In genomic region chr11:111541209-111542061, GRCh38 we compare ENCODE assay signal across 7 cellular contexts. TPM values are rescaled to one million over a fixed set of nuclear protein-coding genes. Genes with fewer than 3 reads are reported as not detected.
A peak's percentile ranks its signal among the peaks of the same experiment; 100 is the strongest.
DNase-seq lines count a peak whose midpoint lies in the region; ATAC-seq and TF ChIP-seq lines count a peak whose summit lies in the region.

No MANE protein-coding gene starts in this region.

- no peaks in the 10 kb centered on the region for H3K9me3 Mint-ChIP-seq in activated CD4-positive, alpha-beta memory T cell treated with anti-CD3 and anti-CD28 coated beads for 36 hours
- H3K9me3 Mint-ChIP-seq in naive thymus-derived CD4-positive, alpha-beta T cell, result peaks cover 0 to 4% (median 0%) of the 10 kb centered on the region in 11 donors

- H3K4me1 ChIP-seq in naive thymus-derived CD4-positive, alpha-beta T cell (ENCODE audit: control insufficient read depth in 2 of 2, insufficient read depth in 2 of 2, low read length in 2 of 2), result peaks cover 4 to 20% of the 10 kb centered on the region in 2 donors

- intact Hi-C loops in activated CD4-positive, alpha-beta memory T cell treated with anti-CD3 and anti-CD28 coated beads for 36 hours (cut with micrococcal nuclease), result no loop called here
- intact Hi-C loops in naive thymus-derived CD4-positive, alpha-beta T cell (cut with micrococcal nuclease), result loop anchor here (1.0 to 2.0 kb wide), 2 partner anchors 28 to 29 kb away; partner anchors contain the start of gene BTG4 (in 1 of the 2)

- TF ChIP-seq CTCF in fibroblast of pulmonary artery (IDR thresholded peaks at IDR 0.05; ENCODE audit: low read length, missing control alignments), result no peak
- no peak for TF ChIP-seq CTCF in WERI-Rb-1 (IDR thresholded peaks at IDR 0.05; ENCODE audit: low read depth, low read length)

- H3K27me3 ChIP-seq in naive thymus-derived CD4-positive, alpha-beta T cell (ENCODE audit: control insufficient read depth in 2 of 2, insufficient read depth in 2 of 2, low read length in 2 of 2), result peaks cover 3 to 4% of the 10 kb centered on the region in 2 donors
- H3K27me3 ChIP-seq in WERI-Rb-1 (ENCODE audit: insufficient read depth, low read depth, severe bottlenecking), result no peaks in the 10 kb centered on the region

- no peaks in the 10 kb centered on the region for H3K36me3 ChIP-seq in naive thymus-derived CD4-positive, alpha-beta T cell (ENCODE audit: control insufficient read depth in 2 of 3, insufficient read depth in 3 of 3, low read length in 3 of 3)
- no peaks in the 10 kb centered on the region for H3K36me3 ChIP-seq in WERI-Rb-1

- CTCF ChIA-PET in activated CD4-positive, alpha-beta memory T cell treated with anti-CD3 and anti-CD28 coated beads for 36 hours (lab: Charles Lee), result no interaction called here
- CTCF ChIA-PET in naive thymus-derived CD4-positive, alpha-beta T cell (lab: Charles Lee), result no interaction called here

- peak; percentile 74 for DNase-seq in H4 (ENCODE audit: low spot score)
- DNase-seq in activated CD4-positive, alpha-beta memory T cell treated with anti-CD3 and anti-CD28 coated beads for 36 hours, result no peak
- peak; percentile 84 for DNase-seq in fibroblast of pulmonary artery (ENCODE audit: low read depth)
- DNase-seq in naive thymus-derived CD4-positive, alpha-beta T cell, result peak in 1 of 9 donors; percentile 4
- no peak for DNase-seq in KG1 (lab: John Stamatoyannopoulos, UW)
- no peak for DNase-seq in WERI-Rb-1

- ATAC-seq in naive thymus-derived CD4-positive, alpha-beta T cell, result peak; percentile 10
- ATAC-seq in GM18519 (IDR thresholded peaks at IDR 0.05; ENCODE audit: low FRiP score, unreplicated experiment), result no peak

- H3K27me3 Mint-ChIP-seq in activated CD4-positive, alpha-beta memory T cell treated with anti-CD3 and anti-CD28 coated beads for 36 hours, result peaks cover 71% of the 10 kb centered on the region
- H3K27me3 Mint-ChIP-seq in naive thymus-derived CD4-positive, alpha-beta T cell, result peaks cover 41 to 82% (median 49%) of the 10 kb centered on the region in 5 donors

- peaks cover 5% of the 10 kb centered on the region for H3K4me1 Mint-ChIP-seq in activated CD4-positive, alpha-beta memory T cell treated with anti-CD3 and anti-CD28 coated beads for 36 hours (ENCODE audit: low read depth)
- H3K4me1 Mint-ChIP-seq in naive thymus-derived CD4-positive, alpha-beta T cell, result peaks cover 14 to 38% (median 30%) of the 10 kb centered on the region in 7 donors

- POLR2A ChIA-PET in activated CD4-positive, alpha-beta memory T cell treated with anti-CD3 and anti-CD28 coated beads for 36 hours (lab: Charles Lee), result interaction anchor here (1.6 kb wide), 1 partner anchor 10 kb away, joined by 3 read pairs; no protein-coding TSS in a partner anchor
- POLR2A ChIA-PET in naive thymus-derived CD4-positive, alpha-beta T cell (lab: Charles Lee), result interaction anchor here (0.6 kb wide), 1 partner anchor 313 kb away, joined by 3 read pairs; no protein-coding TSS in a partner anchor

- H3K4me3 ChIP-seq in fibroblast of pulmonary artery (replicated peaks; ENCODE audit: low read depth, low read length), result peak overlapping the region; percentile 62
- peak overlapping the region; percentile 31 for H3K4me3 ChIP-seq in naive thymus-derived CD4-positive, alpha-beta T cell (ENCODE audit: low read length)
- H3K4me3 ChIP-seq in WERI-Rb-1 (ENCODE audit: low read depth, low read length), result no peak overlapping the region

- no peaks in the 10 kb centered on the region for H3K36me3 Mint-ChIP-seq in activated CD4-positive, alpha-beta memory T cell treated with anti-CD3 and anti-CD28 coated beads for 36 hours
- H3K36me3 Mint-ChIP-seq in naive thymus-derived CD4-positive, alpha-beta T cell, result peaks cover 0 to 3% (median 0%) of the 10 kb centered on the region in 5 donors

- peak overlapping the region; percentile 51 for H3K4me3 Mint-ChIP-seq in activated CD4-positive, alpha-beta memory T cell treated with anti-CD3 and anti-CD28 coated beads for 36 hours
- peak overlapping the region; percentile 74 to 88 (median 82) for H3K4me3 Mint-ChIP-seq in naive thymus-derived CD4-positive, alpha-beta T cell

- no peak overlapping the region for H3K27ac Mint-ChIP-seq in activated CD4-positive, alpha-beta memory T cell treated with anti-CD3 and anti-CD28 coated beads for 36 hours
- H3K27ac Mint-ChIP-seq in naive thymus-derived CD4-positive, alpha-beta T cell, result peak overlapping the region in 6 of 9 donors; percentile 9 to 66 (median 42)

- H3K27ac ChIP-seq in naive thymus-derived CD4-positive, alpha-beta T cell (ENCODE audit: low read depth, low read length), result no peak overlapping the region
- no peak overlapping the region for H3K27ac ChIP-seq in WERI-Rb-1

- H3K9me3 ChIP-seq in naive thymus-derived CD4-positive, alpha-beta T cell (ENCODE audit: control insufficient read depth in 2 of 3, low read length in 3 of 3), result no peaks in the 10 kb centered on the region
- no peaks in the 10 kb centered on the region for H3K9me3 ChIP-seq in WERI-Rb-1 (ENCODE audit: severe bottlenecking)

RNA-seq across cellular contexts. Expression of gene LAYN, which starts 0.9 kb away (rescaled TPM):
- 28.8 and 34.3 TPM in 2 replicates for total RNA-seq in H4 (2014; rRNA removed; shearing (Covaris generic))
- total RNA-seq in activated CD4-positive, alpha-beta memory T cell treated with anti-CD3 and anti-CD28 coated beads for 36 hours, result under 1 TPM; 0.19 to 0.26 TPM
- total RNA-seq in naive thymus-derived CD4-positive, alpha-beta T cell, result 1 to 10 TPM in 2 of 5 experiments, under 1 TPM in 3; 0.27 to 8.7 (median 0.87) TPM
- polyA plus RNA-seq in naive thymus-derived CD4-positive, alpha-beta T cell, result under 1 TPM; 0.12 to 0.27 TPM

RNA-seq across cellular contexts. Expression of gene HOATZ, which starts 26.9 kb away (rescaled TPM):
- total RNA-seq in H4 (2014; rRNA removed; shearing (Covaris generic)), result not detected in 2 replicates
- not detected for total RNA-seq in activated CD4-positive, alpha-beta memory T cell treated with anti-CD3 and anti-CD28 coated beads for 36 hours
- total RNA-seq in naive thymus-derived CD4-positive, alpha-beta T cell, result not detected
- polyA plus RNA-seq in naive thymus-derived CD4-positive, alpha-beta T cell, result not detected

RNA-seq across cellular contexts. Expression of gene BTG4, which starts 29.2 kb away (rescaled TPM):
- total RNA-seq in H4 (2014; rRNA removed; shearing (Covaris generic)), result 0.15 TPM in 1 of 2 replicates, not detected in the other
- total RNA-seq in activated CD4-positive, alpha-beta memory T cell treated with anti-CD3 and anti-CD28 coated beads for 36 hours, result not detected
- total RNA-seq in naive thymus-derived CD4-positive, alpha-beta T cell, result not detected
- not detected for polyA plus RNA-seq in naive thymus-derived CD4-positive, alpha-beta T cell

Comparison
In these comparisons a context has a peak if more than half of its experiments do, and no peak if none do; other contexts are left out.
1. DNase-seq: peak in H4 (single experiment) and fibroblast of pulmonary artery (single experiment); none in activated CD4-positive, alpha-beta memory T cell treated with anti-CD3 and anti-CD28 coated beads for 36 hours (single experiment), KG1 (single experiment) and WERI-Rb-1 (single experiment).